ENCODE assay signal across 11 cellular contexts in the genomic region with DNA sequence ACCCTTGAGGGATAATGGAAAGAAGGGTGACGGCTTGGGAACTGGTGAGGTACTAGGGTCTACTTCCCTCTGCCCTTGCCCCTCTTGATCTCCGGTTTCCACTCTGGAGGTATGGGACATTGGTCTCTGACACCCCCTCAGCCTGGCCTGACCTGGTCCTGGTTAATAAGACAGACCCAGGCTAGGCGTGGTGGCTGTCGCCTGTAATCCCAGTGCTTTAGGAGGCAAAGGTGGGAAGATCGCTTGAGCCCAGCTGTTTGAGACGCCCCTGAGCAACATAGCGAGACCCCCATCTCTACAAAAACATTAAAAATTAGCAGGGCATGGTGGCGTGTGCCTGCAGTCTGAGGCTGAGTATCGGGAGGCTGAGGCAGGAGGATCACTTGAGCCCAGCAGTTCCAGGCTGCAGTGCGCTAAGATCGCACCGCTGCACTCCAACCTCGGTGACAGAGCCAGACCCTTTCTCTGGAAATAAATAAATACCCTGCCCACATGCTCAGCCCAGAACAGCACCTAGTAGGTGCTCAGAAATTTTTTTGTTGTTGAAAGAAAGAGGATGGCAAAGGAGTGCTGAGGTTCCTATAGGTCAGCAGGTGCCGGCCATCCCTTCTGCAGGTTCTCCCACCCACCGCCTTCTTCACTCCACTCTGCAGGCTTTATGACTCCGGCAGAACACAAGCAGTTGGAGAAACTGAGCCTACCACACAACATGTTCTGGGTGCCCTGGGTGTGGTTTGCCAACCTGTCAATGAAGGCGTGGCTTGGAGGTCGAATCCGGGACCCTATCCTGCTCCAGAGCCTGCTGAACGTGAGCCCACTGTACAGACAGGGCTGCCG. TPM values are rescaled to one million over a fixed set of nuclear protein-coding genes. Genes with fewer than 3 reads are reported as not detected.
DNase-seq lines count a peak whose midpoint lies in the region; ATAC-seq, FAIRE-seq and TF ChIP-seq lines count a peak whose summit lies in the region.
"Had no signal": no experiment of that assay in that cellular context is flagged by ENCODE, and none has a peak within 500 bp of the region (broad histone marks: within the 10 kb centered on the region; RNA-seq: fewer than 3 reads in every experiment).

No MANE protein-coding gene starts in this region.

- DNase-seq in A549 (ENCODE audit: low read depth in 1 of 2, low spot score in 1 of 2) (no peak), esophagus muscularis mucosa (ENCODE audit: extremely low spot score) (no peak), osteoblast (ENCODE audit: insufficient read length, low spot score, missing footprints) (no peak), germinal center (ENCODE audit: low spot score) (no peak), NCI-H187 (lab: John Stamatoyannopoulos, UW) (no peak), iPS-NIHi11 (ENCODE audit: low spot score) (no peak), D721Med (ENCODE audit: insufficient read length, low spot score) (no peak)
- DNase-seq: activated CD4-positive, alpha-beta T cell treated with anti-CD3 and anti-CD28 coated beads, Interleukin-2, amount 50 U/mL, for 48 hours; MG63 had no signal

- H3K9me3 ChIP-seq in A549 (no peaks in the 10 kb centered on the region), HUES48 (ENCODE audit: control insufficient read depth, insufficient read depth, low read length) (no peaks in the 10 kb centered on the region), esophagus muscularis mucosa (no peaks in the 10 kb centered on the region), osteoblast (ENCODE audit: low read depth, low read length) (no peaks in the 10 kb centered on the region)
- H3K9me3 ChIP-seq: MG63 had no signal

- WGBS in A549 (ENCODE audit: missing lambda C conversion rate): 88% methylated on average over 21 of the region's 21 CpGs
- WGBS in esophagus muscularis mucosa: 98% methylated on average over 16 of the region's 21 CpGs

- H3K27me3 ChIP-seq in HUES48 (ENCODE audit: control insufficient read depth, insufficient read depth, low read length) (peaks cover 19% of the 10 kb centered on the region), esophagus muscularis mucosa (peaks cover 0 to 35% (median 0%) of the 10 kb centered on the region in 4 donors), osteoblast (ENCODE audit: insufficient read depth, low read length) (no peaks in the 10 kb centered on the region)
- H3K27me3 ChIP-seq: MG63 had no signal

- no peak overlapping the region for H2AFZ ChIP-seq in osteoblast (ENCODE audit: low read length)

- H3K4me1 ChIP-seq in A549: peaks cover 53% of the 10 kb centered on the region
- H3K4me1 ChIP-seq in HUES48 (ENCODE audit: control insufficient read depth, insufficient read depth, low read length): no peaks in the 10 kb centered on the region; the same call in 1 of the 2 replicates
- H3K4me1 ChIP-seq in esophagus muscularis mucosa: peaks cover 25 to 43% (median 30%) of the 10 kb centered on the region in 4 donors
- peaks cover 17% of the 10 kb centered on the region for H3K4me1 ChIP-seq in osteoblast (ENCODE audit: insufficient read depth, low read length)

- H3K79me2 ChIP-seq in osteoblast (ENCODE audit: insufficient read depth, low read length): peaks cover 5% of the 10 kb centered on the region

- FAIRE-seq in A549 (lab: Jason Lieb, UNC) (no peak), D721Med (lab: Jason Lieb, UNC) (no peak)
- FAIRE-seq: kidney had no signal

- H3K27ac ChIP-seq in A549 (peak overlapping the region; percentile 80 to 88; a peak in 5 of 6 replicates), HUES48 (ENCODE audit: low read depth, low read length) (no peak overlapping the region), esophagus muscularis mucosa (replicated peaks in 1 of 4) (peak overlapping the region; percentile 69 to 81 (median 76)), osteoblast (ENCODE audit: low read depth, low read length) (no peak overlapping the region)

- TF ChIP-seq RAD21 in A549 (conservative IDR thresholded peaks at IDR 0.05 in 1 of 2, IDR thresholded peaks at IDR 0.05 in 1 of 2): no peak

- POLR2A ChIA-PET in A549 (lab: Yijun Ruan, JAX): interaction anchor here (1.0 kb wide), 1 partner anchor 11 kb away, joined by 3 read pairs; a partner anchor contains a TSS

- H3K36me3 ChIP-seq in HUES48 (ENCODE audit: control insufficient read depth, insufficient read depth, low read length) (no peaks in the 10 kb centered on the region), esophagus muscularis mucosa (peaks cover 0 to 29% (median 5%) of the 10 kb centered on the region in 4 donors), osteoblast (ENCODE audit: insufficient read depth, low read length) (peaks cover 3% of the 10 kb centered on the region)
- H3K36me3 ChIP-seq: MG63 had no signal

- TF ChIP-seq POLR2A in A549 (IDR thresholded peaks at IDR 0.05; ENCODE audit: low read length) (no peak), esophagus muscularis mucosa (IDR thresholded peaks at IDR 0.05; ENCODE audit: low read depth) (no peak)

- no peak for ATAC-seq in A549

- intact Hi-C loops in esophagus muscularis mucosa (cut with DNase I): no loop called here

- TF ChIP-seq CTCF in A549 (IDR thresholded peaks at IDR 0.05) (no peak), esophagus muscularis mucosa (IDR thresholded peaks at IDR 0.05) (no peak), osteoblast (IDR thresholded peaks at IDR 0.05; ENCODE audit: extremely low read depth, low read depth, low read length) (no peak), D721Med (IDR thresholded peaks at IDR 0.05; ENCODE audit: insufficient read depth, missing control alignments) (no peak)

- CTCF ChIA-PET in A549 (lab: Yijun Ruan, JAX): interaction anchor here (0.6 to 5.2 kb wide), 5 partner anchors 86 to 159 kb away, joined by 3 to 34 read pairs (median 5); no protein-coding TSS in a partner anchor

- H3K4me2 ChIP-seq in A549 (no peak overlapping the region), osteoblast (ENCODE audit: insufficient read depth, low read length) (peak overlapping the region; percentile 85)

- H4K20me1 ChIP-seq in osteoblast (ENCODE audit: insufficient read depth, low read length): peaks cover 2% of the 10 kb centered on the region

- H3K9ac ChIP-seq in HUES48 (ENCODE audit: low read depth, low read length): no peak overlapping the region

- H3K4me3 ChIP-seq in A549 (no peak overlapping the region), HUES48 (ENCODE audit: low read depth, low read length) (peak overlapping the region; percentile 5; the same call in 1 of the 2 replicates), esophagus muscularis mucosa (peak overlapping the region; percentile 49 to 64 (median 52)), osteoblast (ENCODE audit: insufficient read depth, low read length) (peak overlapping the region; percentile 67)
- H3K4me3 ChIP-seq: MG63 had no signal

- no peak for TF ChIP-seq EP300 in A549 (IDR thresholded peaks at IDR 0.05)
- no peak for TF ChIP-seq EP300 in esophagus muscularis mucosa (IDR thresholded peaks at IDR 0.05)

TF ChIP-seq in A549, 52 proteins besides CTCF, POLR2A, EP300 and RAD21:
- TF ChIP-seq SMC3 (IDR thresholded peaks at IDR 0.05): no peak
- TF ChIP-seq JUN (IDR thresholded peaks at IDR 0.05): no peak
- no peak for TF ChIP-seq BHLHE40 (IDR thresholded peaks at IDR 0.05; ENCODE audit: low read depth, low read length)
- TF ChIP-seq RNF2 (IDR thresholded peaks at IDR 0.05; ENCODE audit: borderline replicate concordance, low read depth): no peak
- TF ChIP-seq ZNF302 (CRISPR knock-in tag; IDR thresholded peaks at IDR 0.05): no peak
- TF ChIP-seq HOXA7 (CRISPR knock-in tag; IDR thresholded peaks at IDR 0.05): no peak
- TF ChIP-seq CHD4 (IDR thresholded peaks at IDR 0.05; ENCODE audit: borderline replicate concordance): no peak
- TF ChIP-seq MAZ (IDR thresholded peaks at IDR 0.05; ENCODE audit: borderline replicate concordance, low read depth, low read length): no peak
- TF ChIP-seq ZC3H11A (IDR thresholded peaks at IDR 0.05): no peak

RNA-seq across cellular contexts. Expression of a gene that starts 6.3 kb away (rescaled TPM):
- 1.2 and 1.5 TPM in 2 replicates for polyA plus RNA-seq in A549 (2011; rRNA removed)
- polyA plus RNA-seq in A549 (2012; cell fraction: cytosol; rRNA removed): 0.23 and 0.29 TPM in 2 replicates
- 0.22 and 0.32 TPM in 2 replicates for polyA plus RNA-seq in A549 (2012; cell fraction: nucleus; rRNA removed)
- 0.98 to 2.1 TPM (median 1.9 TPM) in 3 replicates for polyA plus RNA-seq in A549 (2017; fragmentation: RNase III; extraction: RNeasy Plus Mini Kit Qiagen cat#74134 plus additional on column Dnase treatment)
- 2.0 and 2.2 TPM in 2 replicates for polyA minus RNA-seq in A549 (2011; rRNA and poly(A)+ RNA removed)
- total RNA-seq in esophagus muscularis mucosa: 1 to 10 TPM; 2.2 to 5.0 (median 4.3) TPM
- 5.6 and 8.0 TPM in 2 replicates for total RNA-seq in osteoblast

RNA-seq across cellular contexts. Expression of a gene that starts 11.0 kb away (rescaled TPM):
- polyA plus RNA-seq in A549 (2011; rRNA removed) (2,791 and 4,959 TPM in 2 replicates), A549 (2017; fragmentation: RNase III; extraction: RNeasy Plus Mini Kit Qiagen cat#74134 plus additional on column Dnase treatment) (12,354 to 13,747 TPM (median 12,799 TPM) in 3 replicates)
- polyA plus RNA-seq in A549 (2012; cell fraction: cytosol; rRNA removed): 6,916 and 9,060 TPM in 2 replicates
- polyA plus RNA-seq in A549 (2012; cell fraction: nucleus; rRNA removed): 2,875 and 3,583 TPM in 2 replicates
- polyA minus RNA-seq in A549 (2011; rRNA and poly(A)+ RNA removed): 2,337 and 2,680 TPM in 2 replicates
- total RNA-seq in esophagus muscularis mucosa (1,000 to 10,000 TPM; 1,795 to 3,027 (median 2,719) TPM), osteoblast (1,459 and 1,507 TPM in 2 replicates)

RNA-seq across cellular contexts. Expression of a gene that starts 39.0 kb away (rescaled TPM):
- polyA plus RNA-seq in A549 (2011; rRNA removed) (3.8 and 5.8 TPM in 2 replicates), A549 (2017; fragmentation: RNase III; extraction: RNeasy Plus Mini Kit Qiagen cat#74134 plus additional on column Dnase treatment) (5.0 to 6.6 TPM (median 6.2 TPM) in 3 replicates)
- 8.7 and 11.4 TPM in 2 replicates for polyA plus RNA-seq in A549 (2012; cell fraction: cytosol; rRNA removed)
- polyA plus RNA-seq in A549 (2012; cell fraction: nucleus; rRNA removed): 10.1 and 10.9 TPM in 2 replicates
- polyA minus RNA-seq in A549 (2011; rRNA and poly(A)+ RNA removed): 2.6 and 4.4 TPM in 2 replicates
- total RNA-seq in esophagus muscularis mucosa (10 to 100 TPM; 14.0 to 31.5 (median 14.2) TPM), osteoblast (15.9 and 20.3 TPM in 2 replicates)

Comparison
In these comparisons a context has a peak if more than half of its experiments do, and no peak if none do; other contexts are left out.
1. H3K27ac ChIP-seq: peak in A549 (2 of 2) and esophagus muscularis mucosa (4 of 4); none in HUES48 (single experiment) and osteoblast (single experiment).